ENCODE assay signal across 8 cellular contexts in genomic region chr11:86671386-86672006, GRCh38. TPM values are rescaled to one million over a fixed set of nuclear protein-coding genes. Genes with fewer than 3 reads are reported as not detected.
DNase-seq lines count a peak whose midpoint lies in the region; ATAC-seq and TF ChIP-seq lines count a peak whose summit lies in the region.

No MANE protein-coding gene starts in this region.

- H3K4me1 Mint-ChIP-seq in CD8-positive, alpha-beta memory T cell, result peaks cover 5 to 15% (median 15%) of the 10 kb centered on the region in 3 donors
- H3K4me1 Mint-ChIP-seq in GM23338, result peaks cover 10% of the 10 kb centered on the region
- peaks cover 11% of the 10 kb centered on the region for H3K4me1 Mint-ChIP-seq in stimulated activated naive CD8-positive, alpha-beta T cell treated with anti-CD3 and anti-CD28 coated beads, Interleukin-15, amount 100 ng/mL, for 72 hours

- H3K9me2 ChIP-seq in GM23338 (ENCODE audit: insufficient read depth), result no peaks in the 10 kb centered on the region

- peak overlapping the region; percentile 99 for H2AFZ ChIP-seq in GM23338

- no peak for TF ChIP-seq CTCF in GM23338 (conservative IDR thresholded peaks at IDR 0.05; ENCODE audit: low read depth in 2 of 2)
- TF ChIP-seq CTCF in RWPE2 (IDR thresholded peaks at IDR 0.05; ENCODE audit: poor library complexity, severe bottlenecking), result peak; percentile 30
- TF ChIP-seq CTCF in GM10266 (IDR thresholded peaks at IDR 0.05; ENCODE audit: control insufficient read depth, insufficient read depth, low read depth, missing control alignments), result no peak

- peak overlapping the region; percentile 51 to 88 (median 74) for H3K4me3 Mint-ChIP-seq in CD8-positive, alpha-beta memory T cell
- peak overlapping the region; percentile 79 for H3K4me3 Mint-ChIP-seq in GM23338
- peak overlapping the region; percentile 70 to 79 for H3K4me3 Mint-ChIP-seq in stimulated activated naive CD8-positive, alpha-beta T cell treated with anti-CD3 and anti-CD28 coated beads, Interleukin-15, amount 100 ng/mL, for 72 hours

- H3K36me3 ChIP-seq in CD8-positive, alpha-beta memory T cell (ENCODE audit: insufficient read depth, low read length), result no peaks in the 10 kb centered on the region
- H3K36me3 ChIP-seq in GM23338 (ENCODE audit: insufficient read depth) (no peaks in the 10 kb centered on the region), RWPE2 (ENCODE audit: low read depth) (no peaks in the 10 kb centered on the region), ectodermal cell (ENCODE audit: control insufficient read depth, insufficient read depth, low read length) (no peaks in the 10 kb centered on the region)

- no peaks in the 10 kb centered on the region for H3K27me3 ChIP-seq in CD8-positive, alpha-beta memory T cell (ENCODE audit: insufficient read depth, low read length, poor library complexity, severe bottlenecking)
- H3K27me3 ChIP-seq in GM23338 (ENCODE audit: insufficient read depth) (peaks cover 55% of the 10 kb centered on the region), RWPE2 (ENCODE audit: insufficient read depth, poor library complexity, severe bottlenecking) (no peaks in the 10 kb centered on the region), ectodermal cell (ENCODE audit: control insufficient read depth, insufficient read depth, low read length, poor library complexity, severe bottlenecking) (peaks cover 31% of the 10 kb centered on the region)

- 5 to 6% methylated on average over 36 of the region's 36 CpGs for WGBS in ectodermal cell, 2 experiments

- peak in 1 of 5 donors; percentile 1 for DNase-seq in CD8-positive, alpha-beta memory T cell
- DNase-seq in GM23338 (ENCODE audit: low spot score) (peak; percentile 58), RWPE2 (ENCODE audit: low spot score) (no peak), lung microvascular endothelial cell (ENCODE audit: low read depth in 2 of 2) (peak; percentile 50 to 52), GM10266 (ENCODE audit: extremely low spot score) (no peak)
- DNase-seq in stimulated activated naive CD8-positive, alpha-beta T cell treated with anti-CD3 and anti-CD28 coated beads, Interleukin-15, amount 100 ng/mL, for 72 hours, result no peak

- no peaks in the 10 kb centered on the region for H4K20me1 ChIP-seq in GM23338 (replicated peaks; ENCODE audit: insufficient read depth)

- H3K27ac Mint-ChIP-seq in CD8-positive, alpha-beta memory T cell, result peak overlapping the region in 1 of 8 donors; percentile 21
- H3K27ac Mint-ChIP-seq in GM23338, result no peak overlapping the region
- peak overlapping the region in 1 of 2 donors; percentile 28 for H3K27ac Mint-ChIP-seq in stimulated activated naive CD8-positive, alpha-beta T cell treated with anti-CD3 and anti-CD28 coated beads, Interleukin-15, amount 100 ng/mL, for 72 hours

- peaks cover 9% of the 10 kb centered on the region for H3K4me1 ChIP-seq in CD8-positive, alpha-beta memory T cell (ENCODE audit: insufficient read depth, low read length)
- H3K4me1 ChIP-seq in GM23338 (ENCODE audit: insufficient read depth) (peaks cover 9% of the 10 kb centered on the region), RWPE2 (ENCODE audit: insufficient read depth, poor library complexity, severe bottlenecking) (peaks cover 9% of the 10 kb centered on the region), ectodermal cell (ENCODE audit: control insufficient read depth, insufficient read depth, low read length) (peaks cover 27% of the 10 kb centered on the region)

- peak; percentile 49 for ATAC-seq in GM23338
- ATAC-seq in RWPE2 (ENCODE audit: low read depth), result peak; percentile 59
- peak; percentile 57 for ATAC-seq in stimulated activated naive CD8-positive, alpha-beta T cell treated with anti-CD3 and anti-CD28 coated beads, Interleukin-15, amount 100 ng/mL, for 72 hours
- no peak for ATAC-seq in HG02798 (IDR thresholded peaks at IDR 0.05; ENCODE audit: poor library complexity, unreplicated experiment)

- peaks cover 16 to 39% of the 10 kb centered on the region in 2 donors for H3K27me3 Mint-ChIP-seq in CD8-positive, alpha-beta memory T cell
- H3K27me3 Mint-ChIP-seq in GM23338 (ENCODE audit: insufficient read depth, low read depth, poor library complexity), result peaks cover 32% of the 10 kb centered on the region
- H3K27me3 Mint-ChIP-seq in stimulated activated naive CD8-positive, alpha-beta T cell treated with anti-CD3 and anti-CD28 coated beads, Interleukin-15, amount 100 ng/mL, for 72 hours, result peaks cover 76% of the 10 kb centered on the region

- no peaks in the 10 kb centered on the region for H3K79me2 ChIP-seq in GM23338 (replicated peaks; ENCODE audit: insufficient read depth)

- no peak overlapping the region for H3K27ac ChIP-seq in CD8-positive, alpha-beta memory T cell (ENCODE audit: low read depth, low read length)
- H3K27ac ChIP-seq in GM23338 (ENCODE audit: low read depth) (no peak overlapping the region), RWPE2 (ENCODE audit: poor library complexity, severe bottlenecking) (peak overlapping the region; percentile 15), ectodermal cell (ENCODE audit: insufficient read depth, low read depth, low read length, poor library complexity, severe bottlenecking) (no peak overlapping the region)

- no peaks in the 10 kb centered on the region for H3F3A ChIP-seq in GM23338 (replicated peaks; ENCODE audit: low read depth)

- H3K9me3 ChIP-seq in CD8-positive, alpha-beta memory T cell (ENCODE audit: low read length), result no peaks in the 10 kb centered on the region
- H3K9me3 ChIP-seq in RWPE2 (ENCODE audit: severe bottlenecking), result no peaks in the 10 kb centered on the region
- no peaks in the 10 kb centered on the region for H3K9me3 ChIP-seq in ectodermal cell (ENCODE audit: control insufficient read depth, low read length)

- peaks cover 0 to 2% (median 0%) of the 10 kb centered on the region in 5 donors for H3K9me3 Mint-ChIP-seq in CD8-positive, alpha-beta memory T cell
- no peaks in the 10 kb centered on the region for H3K9me3 Mint-ChIP-seq in GM23338
- no peaks in the 10 kb centered on the region for H3K9me3 Mint-ChIP-seq in stimulated activated naive CD8-positive, alpha-beta T cell treated with anti-CD3 and anti-CD28 coated beads, Interleukin-15, amount 100 ng/mL, for 72 hours

- CTCF ChIA-PET in CD8-positive, alpha-beta memory T cell (lab: Charles Lee), result no interaction called here

- peak overlapping the region; percentile 66 for H3K4me3 ChIP-seq in CD8-positive, alpha-beta memory T cell (ENCODE audit: low read length)
- peak overlapping the region; percentile 86 for H3K4me3 ChIP-seq in GM23338
- peak overlapping the region; percentile 34 for H3K4me3 ChIP-seq in RWPE2 (ENCODE audit: severe bottlenecking)
- H3K4me3 ChIP-seq in ectodermal cell (ENCODE audit: insufficient read depth, low read depth, low read length), result peak overlapping the region; percentile 58

- POLR2A ChIA-PET in CD8-positive, alpha-beta memory T cell (lab: Charles Lee), result no interaction called here

- peak overlapping the region; percentile 93 for H3K4me2 ChIP-seq in GM23338

- peaks cover 0 to 1% (median 0%) of the 10 kb centered on the region in 3 donors for H3K36me3 Mint-ChIP-seq in CD8-positive, alpha-beta memory T cell
- H3K36me3 Mint-ChIP-seq in GM23338 (ENCODE audit: low read depth), result no peaks in the 10 kb centered on the region

TF ChIP-seq in GM23338, 12 proteins besides CTCF, POLR2A, EP300 and RAD21 (continues in another document):
- TF ChIP-seq, protein P1, sequence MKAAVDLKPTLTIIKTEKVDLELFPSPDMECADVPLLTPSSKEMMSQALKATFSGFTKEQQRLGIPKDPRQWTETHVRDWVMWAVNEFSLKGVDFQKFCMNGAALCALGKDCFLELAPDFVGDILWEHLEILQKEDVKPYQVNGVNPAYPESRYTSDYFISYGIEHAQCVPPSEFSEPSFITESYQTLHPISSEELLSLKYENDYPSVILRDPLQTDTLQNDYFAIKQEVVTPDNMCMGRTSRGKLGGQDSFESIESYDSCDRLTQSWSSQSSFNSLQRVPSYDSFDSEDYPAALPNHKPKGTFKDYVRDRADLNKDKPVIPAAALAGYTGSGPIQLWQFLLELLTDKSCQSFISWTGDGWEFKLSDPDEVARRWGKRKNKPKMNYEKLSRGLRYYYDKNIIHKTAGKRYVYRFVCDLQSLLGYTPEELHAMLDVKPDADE (IDR thresholded peaks at IDR 0.05), result no peak
- TF ChIP-seq, protein P2, sequence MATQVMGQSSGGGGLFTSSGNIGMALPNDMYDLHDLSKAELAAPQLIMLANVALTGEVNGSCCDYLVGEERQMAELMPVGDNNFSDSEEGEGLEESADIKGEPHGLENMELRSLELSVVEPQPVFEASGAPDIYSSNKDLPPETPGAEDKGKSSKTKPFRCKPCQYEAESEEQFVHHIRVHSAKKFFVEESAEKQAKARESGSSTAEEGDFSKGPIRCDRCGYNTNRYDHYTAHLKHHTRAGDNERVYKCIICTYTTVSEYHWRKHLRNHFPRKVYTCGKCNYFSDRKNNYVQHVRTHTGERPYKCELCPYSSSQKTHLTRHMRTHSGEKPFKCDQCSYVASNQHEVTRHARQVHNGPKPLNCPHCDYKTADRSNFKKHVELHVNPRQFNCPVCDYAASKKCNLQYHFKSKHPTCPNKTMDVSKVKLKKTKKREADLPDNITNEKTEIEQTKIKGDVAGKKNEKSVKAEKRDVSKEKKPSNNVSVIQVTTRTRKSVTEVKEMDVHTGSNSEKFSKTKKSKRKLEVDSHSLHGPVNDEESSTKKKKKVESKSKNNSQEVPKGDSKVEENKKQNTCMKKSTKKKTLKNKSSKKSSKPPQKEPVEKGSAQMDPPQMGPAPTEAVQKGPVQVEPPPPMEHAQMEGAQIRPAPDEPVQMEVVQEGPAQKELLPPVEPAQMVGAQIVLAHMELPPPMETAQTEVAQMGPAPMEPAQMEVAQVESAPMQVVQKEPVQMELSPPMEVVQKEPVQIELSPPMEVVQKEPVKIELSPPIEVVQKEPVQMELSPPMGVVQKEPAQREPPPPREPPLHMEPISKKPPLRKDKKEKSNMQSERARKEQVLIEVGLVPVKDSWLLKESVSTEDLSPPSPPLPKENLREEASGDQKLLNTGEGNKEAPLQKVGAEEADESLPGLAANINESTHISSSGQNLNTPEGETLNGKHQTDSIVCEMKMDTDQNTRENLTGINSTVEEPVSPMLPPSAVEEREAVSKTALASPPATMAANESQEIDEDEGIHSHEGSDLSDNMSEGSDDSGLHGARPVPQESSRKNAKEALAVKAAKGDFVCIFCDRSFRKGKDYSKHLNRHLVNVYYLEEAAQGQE (IDR thresholded peaks at IDR 0.05; ENCODE audit: unreplicated experiment), result no peak

RNA-seq across cellular contexts. Expression of gene ME3, which starts 0.9 kb away (rescaled TPM):
- total RNA-seq in CD8-positive, alpha-beta memory T cell, result 1 to 10 TPM; 1.0 to 1.3 TPM
- not detected for polyA plus RNA-seq in CD8-positive, alpha-beta memory T cell
- total RNA-seq in GM23338 (2014; rRNA removed; shearing (Covaris generic)), result 3.8 and 4.0 TPM in 2 replicates
- polyA plus RNA-seq in GM23338 (2016; fragmentation: Nextera tagmentation; extraction: Ambion mirVana), result 1.0 and 1.3 TPM in 2 replicates
- polyA plus RNA-seq in ectodermal cell (2013, experiment 1 of 4), result 14.7 TPM
- 23.3 TPM for polyA plus RNA-seq in ectodermal cell (2013, experiment 2 of 4)
- polyA plus RNA-seq in ectodermal cell (2013, experiment 3 of 4), result 17.6 TPM
- 22.5 TPM for polyA plus RNA-seq in ectodermal cell (2013, experiment 4 of 4)
- 23.6 and 31.4 TPM in 2 replicates for total RNA-seq in lung microvascular endothelial cell

Comparison
In these comparisons a context has a peak if more than half of its experiments do, and no peak if none do; other contexts are left out.
1. DNase-seq: peak in GM23338 (single experiment) and lung microvascular endothelial cell (2 of 2); none in RWPE2 (single experiment), stimulated activated naive CD8-positive, alpha-beta T cell treated with anti-CD3 and anti-CD28 coated beads, Interleukin-15, amount 100 ng/mL, for 72 hours (0 of 2) and GM10266 (single experiment).
2. H3K4me3 ChIP-seq: peak in every context shown above with its lines; median percentile 86 in GM23338; 66 in CD8-positive, alpha-beta memory T cell; 58 in ectodermal cell; 34 in RWPE2.
3. Peak in every context shown above with its lines, with median percentiles within 50 percentile points of each other: H3K4me3 Mint-ChIP-seq.